20 cellular contexts compared by ENCODE assay signal in genomic region chr10:124185074-124185473, GRCh38.
"Had no signal": no experiment of that assay in that cellular context is flagged by ENCODE, and none has a peak within 500 bp of the region (broad histone marks: within the 10 kb centered on the region; RNA-seq: fewer than 3 reads in every experiment).

No MANE protein-coding gene starts in this region.

- H3K9me3 ChIP-seq: stomach had no signal

- ATAC-seq: activated CD4-positive, alpha-beta T cell treated with anti-CD3 and anti-CD28 coated beads for 36 hours; activated CD8-positive, alpha-beta memory T cell treated with anti-CD3 and anti-CD28 coated beads, Interleukin-2, amount 10 ng/mL, durations not matched to agents 7 days and 5 days; activated T-helper 17 cell treated with anti-CD3 and anti-CD28 coated beads, Interleukin-2, amount 50 U/mL, for 72 hours; effector memory CD8-positive, alpha-beta T cell; natural killer cell had no signal

- FAIRE-seq: kidney, TTC549 had no signal

- DNase-seq: activated CD4-positive, alpha-beta T cell treated with anti-CD3 and anti-CD28 coated beads for 36 hours; activated CD4-positive, alpha-beta T cell treated with anti-CD3 and anti-CD28 coated beads, Interleukin-2, amount 50 U/mL, for 48 hours; activated naive CD4-positive, alpha-beta T cell; activated naive CD8-positive, alpha-beta T cell treated with anti-CD3 and anti-CD28 coated beads, Interleukin-2, amount 10 ng/mL, durations not matched to agents 7 days and 5 days; activated T-cell treated with anti-CD3 and anti-CD28 coated beads, Interleukin-2, amount 50 U/mL, for 1 hour; amygdala; caudate nucleus; effector memory CD8-positive, alpha-beta T cell; foreskin melanocyte; hypothalamus; kidney; natural killer cell; nucleus accumbens; stimulated activated CD4-positive, alpha-beta T cell treated with anti-CD3 and anti-CD28 coated beads, Interleukin-4, amount 100 ng/mL, for 1 hour; stomach; trophoblast cell had no signal

- H3K4me1 ChIP-seq: stomach had no signal

- H3K36me3 ChIP-seq: stomach had no signal

- H3K4me3 ChIP-seq: skin epidermis, stomach had no signal

- H3K27ac ChIP-seq: skin epidermis, stomach had no signal

- H3K27me3 ChIP-seq: stomach had no signal
